In genomic region chr11:72814139-72814830, GRCh38 we compare ENCODE assay signal across 9 cellular contexts. TPM values are rescaled to one million over a fixed set of nuclear protein-coding genes. Genes with fewer than 3 reads are reported as not detected.
DNase-seq lines count a peak whose midpoint lies in the region; ATAC-seq, FAIRE-seq and TF ChIP-seq lines count a peak whose summit lies in the region.
"Had no signal": no experiment of that assay in that cellular context is flagged by ENCODE, and none has a peak within 500 bp of the region (broad histone marks: within the 10 kb centered on the region; RNA-seq: fewer than 3 reads in every experiment).

A gene with protein sequence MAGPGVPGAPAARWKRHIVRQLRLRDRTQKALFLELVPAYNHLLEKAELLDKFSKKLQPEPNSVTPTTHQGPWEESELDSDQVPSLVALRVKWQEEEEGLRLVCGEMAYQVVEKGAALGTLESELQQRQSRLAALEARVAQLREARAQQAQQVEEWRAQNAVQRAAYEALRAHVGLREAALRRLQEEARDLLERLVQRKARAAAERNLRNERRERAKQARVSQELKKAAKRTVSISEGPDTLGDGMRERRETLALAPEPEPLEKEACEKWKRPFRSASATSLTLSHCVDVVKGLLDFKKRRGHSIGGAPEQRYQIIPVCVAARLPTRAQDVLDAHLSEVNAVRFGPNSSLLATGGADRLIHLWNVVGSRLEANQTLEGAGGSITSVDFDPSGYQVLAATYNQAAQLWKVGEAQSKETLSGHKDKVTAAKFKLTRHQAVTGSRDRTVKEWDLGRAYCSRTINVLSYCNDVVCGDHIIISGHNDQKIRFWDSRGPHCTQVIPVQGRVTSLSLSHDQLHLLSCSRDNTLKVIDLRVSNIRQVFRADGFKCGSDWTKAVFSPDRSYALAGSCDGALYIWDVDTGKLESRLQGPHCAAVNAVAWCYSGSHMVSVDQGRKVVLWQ (plus strand): TSS chr11:72814411. CDS start chr11:72814446, 35 bp downstream.

- ATAC-seq in GM19023 (IDR thresholded peaks at IDR 0.05; ENCODE audit: unreplicated experiment) (peak; percentile 57), HG03196 (IDR thresholded peaks at IDR 0.05; ENCODE audit: unreplicated experiment) (peak; percentile 51), HepG2 (peak; percentile 83)

- peak within 1 kb of the TSS; percentile 99 for H3K4me2 ChIP-seq in HepG2 (ENCODE audit: low read depth, low read length)

- CTCF ChIA-PET in activated CD4-positive, alpha-beta T cell treated with anti-CD3 and anti-CD28 coated beads, Interleukin-2, amount 10 ng/mL, durations not matched to agents 7 days and 5 days (lab: Charles Lee) = interaction anchor here (1.5 to 6.0 kb wide), 5 partner anchors 20 to 89 kb away, joined by 4 to 52 read pairs (median 5); partner anchors contain the start of gene STARD10
- CTCF ChIA-PET in HepG2 (lab: Yijun Ruan, JAX; ENCODE audit: low intra/inter-chr PET ratio, low total read pairs) = interaction anchor here (3.6 kb wide), 1 partner anchor 89 kb away, joined by 25 read pairs; no protein-coding TSS in a partner anchor

- H3K27ac ChIP-seq in HepG2 (ENCODE audit: extremely low read length, insufficient read depth, low read length) = peak within 1 kb of the TSS; percentile 94

- no peaks in the 10 kb centered on the region for H4K20me1 ChIP-seq in HepG2 (ENCODE audit: insufficient read depth, low read length)

- peak within 1 kb of the TSS; percentile 100 for H3K4me3 Mint-ChIP-seq in activated CD4-positive, alpha-beta T cell treated with anti-CD3 and anti-CD28 coated beads, Interleukin-2, amount 10 ng/mL, durations not matched to agents 7 days and 5 days

- POLR2A ChIA-PET in activated CD4-positive, alpha-beta T cell treated with anti-CD3 and anti-CD28 coated beads, Interleukin-2, amount 10 ng/mL, durations not matched to agents 7 days and 5 days (lab: Charles Lee) = interaction anchor here (0.7 kb wide), 1 partner anchor 90 kb away, joined by 3 read pairs; no protein-coding TSS in a partner anchor
- POLR2A ChIA-PET in HepG2 (lab: Yijun Ruan, JAX) = interaction anchor here (2.9 kb wide), 1 partner anchor 20 kb away, joined by 22 read pairs; the partner anchor contains the start of gene STARD10

- H3K27me3 ChIP-seq in HepG2 (ENCODE audit: control insufficient read depth in 1 of 2, insufficient read depth in 2 of 2, low read length in 2 of 2) = no peaks in the 10 kb centered on the region; a peak in 1 of 5 replicates

- intact Hi-C loops in HepG2 (cut with micrococcal nuclease; ENCODE audit: unreplicated experiment) = no loop called here

- TF ChIP-seq RAD21 in HepG2 (CRISPR knock-in tag; IDR thresholded peaks at IDR 0.05) = 0 out of 2 replicates have a peak, but pooled peaks have one; percentile 57

- H2AFZ ChIP-seq in HepG2 (ENCODE audit: low read length) = peak within 1 kb of the TSS; percentile 44

- peaks cover 53% of the 10 kb centered on the region for H3K36me3 Mint-ChIP-seq in activated CD4-positive, alpha-beta T cell treated with anti-CD3 and anti-CD28 coated beads, Interleukin-2, amount 10 ng/mL, durations not matched to agents 7 days and 5 days (ENCODE audit: low read depth)

- TF ChIP-seq EP300 in HepG2 (IDR thresholded peaks at IDR 0.05; ENCODE audit: low read depth in 2 of 2, low read length in 2 of 2) (0 out of 4 replicates have a peak, but pooled peaks of 1 of the 2 experiments have one; percentile 9), HepG2 (CRISPR knock-in tag; IDR thresholded peaks at IDR 0.05; ENCODE audit: borderline replicate concordance) (no peak)

- no peaks in the 10 kb centered on the region for H3K27me3 Mint-ChIP-seq in activated CD4-positive, alpha-beta T cell treated with anti-CD3 and anti-CD28 coated beads, Interleukin-2, amount 10 ng/mL, durations not matched to agents 7 days and 5 days

- H3K9me3 Mint-ChIP-seq in activated CD4-positive, alpha-beta T cell treated with anti-CD3 and anti-CD28 coated beads, Interleukin-2, amount 10 ng/mL, durations not matched to agents 7 days and 5 days = no peaks in the 10 kb centered on the region

- TF ChIP-seq CTCF in HepG2 (CRISPR knock-in tag; IDR thresholded peaks at IDR 0.05) = peak; percentile 34; the same call in 1 of the 2 replicates

- H3K27ac Mint-ChIP-seq in activated CD4-positive, alpha-beta T cell treated with anti-CD3 and anti-CD28 coated beads, Interleukin-2, amount 10 ng/mL, durations not matched to agents 7 days and 5 days = peak within 1 kb of the TSS; percentile 99

- in situ Hi-C loops in HepG2 (cut with HindIII; ENCODE audit: extremely low pct_ligation_motif_present, low pct_unique_long_range_greater_than_20kb) = no loop called here

- 8% methylated on average over 5 of the region's 74 CpGs for WGBS in HepG2 (ENCODE audit: low lambda C conversion rate)

- H3K4me1 ChIP-seq in HepG2 (ENCODE audit: insufficient read depth, low read length) = peaks cover 37% of the 10 kb centered on the region

- TF ChIP-seq POLR2A in HepG2 (IDR thresholded peaks at IDR 0.05; ENCODE audit: insufficient read depth in 1 of 2, low read depth in 2 of 2, low read length in 2 of 2) = peak; percentile 70 to 78

- DNase-seq in Ammon's horn (ENCODE audit: low spot score) (peak; percentile 89), NCI-H510A treated with DMSO at 0.1 percent for 48 hours (lab: John Stamatoyannopoulos, UW) (peak; percentile 91), cortex of kidney (lab: John Stamatoyannopoulos, UW) (peak; percentile 81), HepG2 (ENCODE audit: low spot score) (peak; percentile 64)
- peak; percentile 88 for DNase-seq in activated CD4-positive, alpha-beta T cell treated with anti-CD3 and anti-CD28 coated beads, Interleukin-2, amount 10 ng/mL, durations not matched to agents 7 days and 5 days
- peak; percentile 89 for DNase-seq in stimulated activated CD4-positive, alpha-beta T cell treated with anti-CD3 and anti-CD28 coated beads, Interleukin-4, amount 100 ng/mL, for 1 hour

- peaks cover 20% of the 10 kb centered on the region for H3K79me2 ChIP-seq in HepG2 (ENCODE audit: insufficient read depth, low read length)

- peaks cover 52% of the 10 kb centered on the region for H3K4me1 Mint-ChIP-seq in activated CD4-positive, alpha-beta T cell treated with anti-CD3 and anti-CD28 coated beads, Interleukin-2, amount 10 ng/mL, durations not matched to agents 7 days and 5 days

- FAIRE-seq in HepG2 (lab: Jason Lieb, UNC) = no peak
- FAIRE-seq: colon had no signal

- H3K9ac ChIP-seq in HepG2 (ENCODE audit: insufficient read depth, low read depth, low read length) = peak within 1 kb of the TSS; percentile 91

- H3K36me3 ChIP-seq in HepG2 (replicated peaks in 1 of 2; ENCODE audit: control insufficient read depth in 1 of 2, insufficient read depth in 2 of 2, low read length in 2 of 2) = peaks cover 0 to 2% of the 10 kb centered on the region in 2 experiments; a peak in 2 of 5 replicates

- H3K4me3 ChIP-seq in HepG2 (replicated peaks in 1 of 3; ENCODE audit: insufficient read depth in 1 of 3, low read depth in 2 of 3, low read length in 3 of 3) = peak within 1 kb of the TSS; percentile 73 to 90 (median 82)

- no TSS peak for BruUV-seq in HepG2 (replicated peaks; lab: Mats Ljungman, UMichigan)

- H3K9me3 ChIP-seq in HepG2 (ENCODE audit: low read length) = no peaks in the 10 kb centered on the region

TF ChIP-seq in HepG2, 621 proteins besides CTCF, POLR2A, EP300 and RAD21 (continues in another document):
- TF ChIP-seq, protein P1, sequence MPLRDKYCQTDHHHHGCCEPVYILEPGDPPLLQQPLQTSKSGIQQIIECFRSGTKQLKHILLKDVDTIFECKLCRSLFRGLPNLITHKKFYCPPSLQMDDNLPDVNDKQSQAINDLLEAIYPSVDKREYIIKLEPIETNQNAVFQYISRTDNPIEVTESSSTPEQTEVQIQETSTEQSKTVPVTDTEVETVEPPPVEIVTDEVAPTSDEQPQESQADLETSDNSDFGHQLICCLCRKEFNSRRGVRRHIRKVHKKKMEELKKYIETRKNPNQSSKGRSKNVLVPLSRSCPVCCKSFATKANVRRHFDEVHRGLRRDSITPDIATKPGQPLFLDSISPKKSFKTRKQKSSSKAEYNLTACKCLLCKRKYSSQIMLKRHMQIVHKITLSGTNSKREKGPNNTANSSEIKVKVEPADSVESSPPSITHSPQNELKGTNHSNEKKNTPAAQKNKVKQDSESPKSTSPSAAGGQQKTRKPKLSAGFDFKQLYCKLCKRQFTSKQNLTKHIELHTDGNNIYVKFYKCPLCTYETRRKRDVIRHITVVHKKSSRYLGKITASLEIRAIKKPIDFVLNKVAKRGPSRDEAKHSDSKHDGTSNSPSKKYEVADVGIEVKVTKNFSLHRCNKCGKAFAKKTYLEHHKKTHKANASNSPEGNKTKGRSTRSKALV (CRISPR knock-in tag; IDR thresholded peaks at IDR 0.05) = no peak

RNA-seq across cellular contexts. Expression of the gene that starts here (rescaled TPM):
- total RNA-seq in activated CD4-positive, alpha-beta T cell treated with anti-CD3 and anti-CD28 coated beads, Interleukin-2, amount 10 ng/mL, durations not matched to agents 7 days and 5 days = 100 to 1,000 TPM; 108 to 113 TPM
- total RNA-seq in HepG2 (2016; rRNA removed; fragmentation: Illumina TruSeq; extraction: Trizol) = 0.79 and 6.2 TPM in 2 replicates
- total RNA-seq in HepG2 (2016; cell fraction: cytosol; rRNA removed; fragmentation: Illumina TruSeq; extraction: Trizol; ENCODE audit: low read depth) = 0.71 and 1.1 TPM in 2 replicates
- 0.88 and 6.5 TPM in 2 replicates for total RNA-seq in HepG2 (2016; cell fraction: insoluble cytoplasmic fraction; rRNA removed; fragmentation: Illumina TruSeq; extraction: Trizol)
- 0.93 and 2.4 TPM in 2 replicates for total RNA-seq in HepG2 (2016; cell fraction: membrane; rRNA removed; fragmentation: Illumina TruSeq; extraction: Trizol)
- total RNA-seq in HepG2 (2016; cell fraction: nucleus; rRNA removed; fragmentation: Illumina TruSeq; extraction: Trizol) = 11.6 and 12.0 TPM in 2 replicates
- polyA plus RNA-seq in HepG2 (2011; rRNA removed) = 14.8 and 19.3 TPM in 2 replicates
- 2.1 and 3.0 TPM in 2 replicates for polyA plus RNA-seq in HepG2 (2011; cell fraction: cytosol; rRNA removed)
- 251 and 263 TPM in 2 replicates for polyA plus RNA-seq in HepG2 (2011; cell fraction: nucleus; rRNA removed)
- polyA plus RNA-seq in HepG2 (2012) = 8.2 and 9.1 TPM in 2 replicates
- polyA plus RNA-seq in HepG2 (2016; cell fraction: cytosol; fragmentation: Illumina TruSeq; extraction: Trizol; ENCODE audit: low read depth) = 0.28 and 0.58 TPM in 2 replicates
- 0.75 and 1.2 TPM in 2 replicates for polyA plus RNA-seq in HepG2 (2016; cell fraction: insoluble cytoplasmic fraction; fragmentation: Illumina TruSeq; extraction: Trizol; ENCODE audit: low read depth)
- 0.56 and 0.72 TPM in 2 replicates for polyA plus RNA-seq in HepG2 (2016; cell fraction: membrane; fragmentation: Illumina TruSeq; extraction: Trizol; ENCODE audit: low read depth)
- polyA plus RNA-seq in HepG2 (2016; cell fraction: nucleus; fragmentation: Illumina TruSeq; extraction: Trizol; ENCODE audit: insufficient read depth, low read depth) = 31.9 and 32.0 TPM in 2 replicates
- polyA minus RNA-seq in HepG2 (2011; rRNA and poly(A)+ RNA removed; ENCODE audit: low replicate concordance) = 9.4 and 19.0 TPM in 2 replicates
- polyA minus RNA-seq in HepG2 (2011; cell fraction: cytosol; rRNA and poly(A)+ RNA removed) = 0.69 and 0.97 TPM in 2 replicates
- 25.1 and 27.8 TPM in 2 replicates for polyA minus RNA-seq in HepG2 (2011; cell fraction: nucleus; rRNA and poly(A)+ RNA removed)

Comparison
In these comparisons a context has a peak if more than half of its experiments do, and no peak if none do; other contexts are left out.
1. Peak in every context shown above with its lines: DNase-seq, ATAC-seq, H3K4me3 ChIP-seq and H3K27ac ChIP-seq.
2. RNA of the gene that starts here (total RNA-seq): 108 to 113 TPM in activated CD4-positive, alpha-beta T cell treated with anti-CD3 and anti-CD28 coated beads, Interleukin-2, amount 10 ng/mL, durations not matched to agents 7 days and 5 days; 0.71 to 12.0 TPM in HepG2; every median in the first group is over 4 times any median in the second.